ENCODE assay signal across 8 cellular contexts in genomic region chr1:25799758-25800537, GRCh38. TPM values are rescaled to one million over a fixed set of nuclear protein-coding genes. Genes with fewer than 3 reads are reported as not detected.
DNase-seq lines count a peak whose midpoint lies in the region; ATAC-seq and TF ChIP-seq lines count a peak whose summit lies in the region.

A gene with protein sequence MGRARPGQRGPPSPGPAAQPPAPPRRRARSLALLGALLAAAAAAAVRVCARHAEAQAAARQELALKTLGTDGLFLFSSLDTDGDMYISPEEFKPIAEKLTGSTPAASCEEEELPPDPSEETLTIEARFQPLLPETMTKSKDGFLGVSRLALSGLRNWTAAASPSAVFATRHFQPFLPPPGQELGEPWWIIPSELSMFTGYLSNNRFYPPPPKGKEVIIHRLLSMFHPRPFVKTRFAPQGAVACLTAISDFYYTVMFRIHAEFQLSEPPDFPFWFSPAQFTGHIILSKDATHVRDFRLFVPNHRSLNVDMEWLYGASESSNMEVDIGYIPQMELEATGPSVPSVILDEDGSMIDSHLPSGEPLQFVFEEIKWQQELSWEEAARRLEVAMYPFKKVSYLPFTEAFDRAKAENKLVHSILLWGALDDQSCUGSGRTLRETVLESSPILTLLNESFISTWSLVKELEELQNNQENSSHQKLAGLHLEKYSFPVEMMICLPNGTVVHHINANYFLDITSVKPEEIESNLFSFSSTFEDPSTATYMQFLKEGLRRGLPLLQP (plus strand): TSS chr1:25800193. CDS start chr1:25800231, 38 bp downstream.

- H3K4me3 ChIP-seq in Loucy (ENCODE audit: low read length, poor library complexity, severe bottlenecking) (peak within 1 kb of the TSS; percentile 65), endodermal cell (ENCODE audit: low read length) (peak within 1 kb of the TSS; percentile 82), subcutaneous abdominal adipose tissue (ENCODE audit: low read depth in 1 of 5, low read length in 5 of 5) (peak within 1 kb of the TSS; percentile 74 to 82 (median 80))

- H3K4me1 Mint-ChIP-seq in activated B cell treated with CpG ODN at 0.5 μM for 24 hours (peaks cover 26% of the 10 kb centered on the region), endodermal cell (peaks cover 30% of the 10 kb centered on the region), memory B cell (peaks cover 30% of the 10 kb centered on the region)

- ATAC-seq in activated B cell treated with CpG ODN at 0.5 μM for 24 hours (ENCODE audit: low read depth) (peak; percentile 83), memory B cell (ENCODE audit: low read depth) (peak; percentile 56)

- POLR2A ChIA-PET in activated B cell treated with CpG ODN at 0.5 μM for 24 hours (lab: Charles Lee), result interaction anchor here (1.1 to 1.8 kb wide), 2 partner anchors 19 to 250 kb away, joined by 3 to 12 read pairs; partner anchors contain the start of gene MTFR1L

- H3K36me3 Mint-ChIP-seq in activated B cell treated with CpG ODN at 0.5 μM for 24 hours (ENCODE audit: low read depth) (no peaks in the 10 kb centered on the region), endodermal cell (ENCODE audit: low read depth) (no peaks in the 10 kb centered on the region), memory B cell (no peaks in the 10 kb centered on the region)

- H4K20me1 ChIP-seq in Loucy (ENCODE audit: insufficient read depth, low read length, poor library complexity, severe bottlenecking), result no peaks in the 10 kb centered on the region

- H3K9ac ChIP-seq in Loucy (ENCODE audit: low read depth, low read length, poor library complexity, severe bottlenecking) (peak within 1 kb of the TSS; percentile 46), endodermal cell (ENCODE audit: extremely low read depth, low read length, poor library complexity, severe bottlenecking) (peak within 1 kb of the TSS; percentile 34), subcutaneous abdominal adipose tissue (ENCODE audit: low read length in 5 of 5) (peak within 1 kb of the TSS; percentile 63 to 89 (median 84))

- H3K4me2 ChIP-seq in Loucy (ENCODE audit: low read depth, low read length, poor library complexity, severe bottlenecking), result peak within 1 kb of the TSS; percentile 77

- H3K4me1 ChIP-seq in Loucy (ENCODE audit: insufficient read depth, low read length, poor library complexity, severe bottlenecking) (no peaks in the 10 kb centered on the region), endodermal cell (ENCODE audit: control insufficient read depth, insufficient read depth, low read length) (peaks cover 10% of the 10 kb centered on the region), subcutaneous abdominal adipose tissue (ENCODE audit: control insufficient read depth in 5 of 5, insufficient read depth in 5 of 5, low read length in 5 of 5) (peaks cover 9 to 63% (median 44%) of the 10 kb centered on the region in 5 donors)

- H3K79me2 ChIP-seq in Loucy (ENCODE audit: insufficient read depth, low read length), result no peaks in the 10 kb centered on the region

- H2AFZ ChIP-seq in Loucy (ENCODE audit: low read length), result no peak within 1 kb of the TSS

- 3 to 8% methylated on average over 24 to 91 of the region's 91 CpGs for WGBS in endodermal cell (ENCODE audit: insufficient coverage in 1 of 2, insufficient read length in 1 of 2), 2 experiments

- DNase-seq in DMS79 treated with DMSO at 0.1 percent for 48 hours (lab: John Stamatoyannopoulos, UW), result peak; percentile 76
- DNase-seq in activated B cell treated with CpG ODN at 0.5 μM for 24 hours, result peak; percentile 53
- DNase-seq in endodermal cell, result peak; percentile 92
- DNase-seq in memory B cell (ENCODE audit: low spot score in 2 of 2), result no peak
- no peak for DNase-seq in GOT3 (lab: John Stamatoyannopoulos, UW)
- no peak for DNase-seq in NCI-H524 treated with DMSO at 0.1 percent for 48 hours (lab: John Stamatoyannopoulos, UW)

- H3K27ac Mint-ChIP-seq in activated B cell treated with CpG ODN at 0.5 μM for 24 hours (peak within 1 kb of the TSS; percentile 46), endodermal cell (peak within 1 kb of the TSS; percentile 78), memory B cell (no peak within 1 kb of the TSS)

- H3K4me3 Mint-ChIP-seq in activated B cell treated with CpG ODN at 0.5 μM for 24 hours (peak within 1 kb of the TSS; percentile 83), endodermal cell (peak within 1 kb of the TSS; percentile 73), memory B cell (peak within 1 kb of the TSS; percentile 82)

- H3K27me3 Mint-ChIP-seq in activated B cell treated with CpG ODN at 0.5 μM for 24 hours, result no peaks in the 10 kb centered on the region
- no peaks in the 10 kb centered on the region for H3K27me3 Mint-ChIP-seq in endodermal cell (ENCODE audit: insufficient read depth)
- no peaks in the 10 kb centered on the region for H3K27me3 Mint-ChIP-seq in memory B cell

- TF ChIP-seq CTCF in Loucy (conservative IDR thresholded peaks at IDR 0.05; ENCODE audit: low read length) (no peak), activated B cell treated with CpG ODN at 0.5 μM for 24 hours (IDR thresholded peaks at IDR 0.05) (no peak), endodermal cell (conservative IDR thresholded peaks at IDR 0.05) (no peak)

- H3K36me3 ChIP-seq in Loucy (ENCODE audit: insufficient read depth, low read length) (no peaks in the 10 kb centered on the region), endodermal cell (ENCODE audit: control insufficient read depth, insufficient read depth, low read length) (no peaks in the 10 kb centered on the region), subcutaneous abdominal adipose tissue (ENCODE audit: control insufficient read depth in 5 of 5, insufficient read depth in 5 of 5, low read length in 5 of 5) (peaks cover 0 to 4% (median 0%) of the 10 kb centered on the region in 5 donors)

- H3K27ac ChIP-seq in endodermal cell (ENCODE audit: low read depth, low read length) (peak within 1 kb of the TSS; percentile 32), subcutaneous abdominal adipose tissue (ENCODE audit: low read depth, low read length) (peak within 1 kb of the TSS; percentile 37)

- no peaks in the 10 kb centered on the region for H3K9me2 ChIP-seq in Loucy (replicated peaks; ENCODE audit: low read depth, low read length)

- H3K27me3 ChIP-seq in Loucy (ENCODE audit: insufficient read depth, low read length, poor library complexity, severe bottlenecking) (peaks cover 11% of the 10 kb centered on the region), endodermal cell (ENCODE audit: control insufficient read depth, insufficient read depth, low read length, poor library complexity, severe bottlenecking) (no peaks in the 10 kb centered on the region), subcutaneous abdominal adipose tissue (ENCODE audit: control insufficient read depth in 5 of 5, insufficient read depth in 4 of 5, low read length in 5 of 5) (no peaks in the 10 kb centered on the region)

- H3K9me3 ChIP-seq in Loucy (ENCODE audit: insufficient read depth, low read depth, low read length) (no peaks in the 10 kb centered on the region), endodermal cell (ENCODE audit: control insufficient read depth, low read length) (no peaks in the 10 kb centered on the region), subcutaneous abdominal adipose tissue (ENCODE audit: control insufficient read depth in 5 of 5, low read length in 5 of 5) (no peaks in the 10 kb centered on the region)

- intact Hi-C loops in activated B cell treated with CpG ODN at 0.5 μM for 24 hours (cut with micrococcal nuclease), result loop anchor here (2.0 to 5.0 kb wide), 2 partner anchors 19 to 183 kb away; partner anchors contain the start of genes MAN1C1 and MTFR1L

- CTCF ChIA-PET in activated B cell treated with CpG ODN at 0.5 μM for 24 hours (lab: Charles Lee), result no interaction called here

- no peaks in the 10 kb centered on the region for H3F3A ChIP-seq in Loucy (ENCODE audit: low read depth)

- H3K9me3 Mint-ChIP-seq in activated B cell treated with CpG ODN at 0.5 μM for 24 hours (no peaks in the 10 kb centered on the region), endodermal cell (no peaks in the 10 kb centered on the region), memory B cell (no peaks in the 10 kb centered on the region)

RNA-seq across cellular contexts. Expression of the gene that starts here (rescaled TPM):
- 13.5 and 15.1 TPM in 2 replicates for total RNA-seq in activated B cell treated with CpG ODN at 0.5 μM for 24 hours
- total RNA-seq in endodermal cell, result 10 to 100 TPM; 91.2 to 93.3 TPM
- 127 TPM for polyA plus RNA-seq in endodermal cell (2013, experiment 1 of 2)
- polyA plus RNA-seq in endodermal cell (2013, experiment 2 of 2), result 114 TPM

Comparison
In these comparisons a context has a peak if more than half of its experiments do, and no peak if none do; other contexts are left out.
1. DNase-seq: peak in DMS79 treated with DMSO at 0.1 percent for 48 hours (single experiment), activated B cell treated with CpG ODN at 0.5 μM for 24 hours (single experiment) and endodermal cell (single experiment); none in memory B cell (0 of 2), GOT3 (single experiment) and NCI-H524 treated with DMSO at 0.1 percent for 48 hours (single experiment).
2. H3K9ac ChIP-seq: peak in every context shown above with its lines; median percentile 84 in subcutaneous abdominal adipose tissue; 46 in Loucy; 34 in endodermal cell.
3. Peak in every context shown above with its lines, with median percentiles within 50 percentile points of each other: H3K4me3 ChIP-seq and H3K4me3 Mint-ChIP-seq.